8 cellular contexts compared by ENCODE assay signal in genomic region chr14:93892923-93893549, GRCh38. TPM values are rescaled to one million over a fixed set of nuclear protein-coding genes. Genes with fewer than 3 reads are reported as not detected.
DNase-seq lines count a peak whose midpoint lies in the region; ATAC-seq and TF ChIP-seq lines count a peak whose summit lies in the region.

No MANE protein-coding gene starts in this region.

- no peaks in the 10 kb centered on the region for H3K36me3 Mint-ChIP-seq in activated naive CD8-positive, alpha-beta T cell treated with anti-CD3 and anti-CD28 coated beads, Interleukin-2, amount 10 ng/mL, durations not matched to agents 7 days and 5 days

- H2AFZ ChIP-seq in SK-N-SH (ENCODE audit: low read depth): no peak overlapping the region

- TF ChIP-seq POLR2A in uterus (IDR thresholded peaks at IDR 0.05): no peak

- no peak overlapping the region for H3K27ac Mint-ChIP-seq in activated naive CD8-positive, alpha-beta T cell treated with anti-CD3 and anti-CD28 coated beads, Interleukin-2, amount 10 ng/mL, durations not matched to agents 7 days and 5 days

- intact Hi-C loops in cardiac septum (cut with DNase I) (loop anchor here (2.0 to 5.0 kb wide), 2 partner anchors 106 to 236 kb away; partner anchors contain the start of gene PRIMA1), psoas muscle (cut with DNase I) (loop anchor here (2.0 kb wide), 1 partner anchor 238 kb away; no protein-coding TSS in a partner anchor), uterus (cut with DNase I; ENCODE audit: low total_unique reads) (no loop called here)

- H3K4me1 ChIP-seq in SK-N-SH (ENCODE audit: control insufficient read depth in 1 of 2, insufficient read depth in 2 of 2, low read depth in 1 of 2, low read length in 1 of 2): peaks cover 0 to 62% of the 10 kb centered on the region in 2 experiments; a peak in 2 of 4 replicates
- no peaks in the 10 kb centered on the region for H3K4me1 ChIP-seq in psoas muscle
- H3K4me1 ChIP-seq in uterus: no peaks in the 10 kb centered on the region

- H4K20me1 ChIP-seq in SK-N-SH (ENCODE audit: insufficient read depth): no peaks in the 10 kb centered on the region

- H3K27ac ChIP-seq in SK-N-SH (ENCODE audit: low read depth in 2 of 2, low read length in 1 of 2) (peak overlapping the region in 1 of 2 experiments; percentile 99; a peak in 2 of 4 replicates), psoas muscle (no peak overlapping the region), uterus (peak overlapping the region; percentile 25 to 60)

- peak; percentile 75 for TF ChIP-seq RAD21 in SK-N-SH (IDR thresholded peaks at IDR 0.05; ENCODE audit: low read length)

- no peaks in the 10 kb centered on the region for H3K9me2 ChIP-seq in SK-N-SH

- H3K9me3 Mint-ChIP-seq in activated naive CD8-positive, alpha-beta T cell treated with anti-CD3 and anti-CD28 coated beads, Interleukin-2, amount 10 ng/mL, durations not matched to agents 7 days and 5 days: no peaks in the 10 kb centered on the region

- peaks cover 8% of the 10 kb centered on the region for H3K27me3 Mint-ChIP-seq in activated naive CD8-positive, alpha-beta T cell treated with anti-CD3 and anti-CD28 coated beads, Interleukin-2, amount 10 ng/mL, durations not matched to agents 7 days and 5 days

- TF ChIP-seq EP300 in SK-N-SH (IDR thresholded peaks at IDR 0.05; ENCODE audit: borderline replicate concordance in 1 of 2, low read depth in 1 of 2, low read length in 1 of 2): no peak

- no peaks in the 10 kb centered on the region for H3F3A ChIP-seq in SK-N-SH (replicated peaks; ENCODE audit: insufficient read depth)

- TF ChIP-seq CTCF in SK-N-SH (IDR thresholded peaks at IDR 0.05) (peak; percentile 95), psoas muscle (IDR thresholded peaks at IDR 0.05) (peak; percentile 99), uterus (IDR thresholded peaks at IDR 0.05) (peak; percentile 79 to 100 (median 91))

- H3K36me3 ChIP-seq in SK-N-SH (replicated peaks in 1 of 2; ENCODE audit: control insufficient read depth in 1 of 2, insufficient read depth in 2 of 2, low read length in 1 of 2): no peaks in the 10 kb centered on the region
- H3K36me3 ChIP-seq in psoas muscle (ENCODE audit: insufficient read depth in 1 of 2, low read depth in 1 of 2): no peaks in the 10 kb centered on the region
- H3K36me3 ChIP-seq in uterus: no peaks in the 10 kb centered on the region

- WGBS in SK-N-SH (ENCODE audit: low lambda C conversion rate): 23% methylated on average over 8 of the region's 13 CpGs
- WGBS in psoas muscle, 3 donors: 25 to 29% (median 27%) methylated on average over 13 of the region's 13 CpGs

- peak overlapping the region in 1 of 2 experiments; percentile 25; a peak in 2 of 4 replicates for H3K4me3 ChIP-seq in SK-N-SH (ENCODE audit: low read depth in 2 of 2, low read length in 1 of 2)
- no peak overlapping the region for H3K4me3 ChIP-seq in psoas muscle
- H3K4me3 ChIP-seq in uterus: no peak overlapping the region

- CTCF ChIA-PET in SK-N-SH (lab: Yijun Ruan, JAX): interaction anchor here (0.6 to 22.1 kb wide), 36 partner anchors 10 to 245 kb away, joined by 3 to 349 read pairs (median 4); partner anchors contain the start of gene PRIMA1

- ATAC-seq in activated naive CD8-positive, alpha-beta T cell treated with anti-CD3 and anti-CD28 coated beads, Interleukin-2, amount 10 ng/mL, durations not matched to agents 7 days and 5 days (ENCODE audit: low read depth): peak; percentile 85
- ATAC-seq in psoas muscle (peak; percentile 69 to 83 (median 76)), GM21423 (IDR thresholded peaks at IDR 0.05; ENCODE audit: unreplicated experiment) (no peak)

- no peak overlapping the region for H3K4me3 Mint-ChIP-seq in activated naive CD8-positive, alpha-beta T cell treated with anti-CD3 and anti-CD28 coated beads, Interleukin-2, amount 10 ng/mL, durations not matched to agents 7 days and 5 days

- peak; percentile 68 for DNase-seq in Daoy (ENCODE audit: low read depth)
- DNase-seq in HK-2 (ENCODE audit: unreplicated experiment): peak; percentile 72
- peak; percentile 78 for DNase-seq in SK-N-SH
- DNase-seq in activated naive CD8-positive, alpha-beta T cell treated with anti-CD3 and anti-CD28 coated beads, Interleukin-2, amount 10 ng/mL, durations not matched to agents 7 days and 5 days: peak; percentile 83
- DNase-seq in cardiac septum (ENCODE audit: low spot score): peak; percentile 82
- peak; percentile 76 to 82 for DNase-seq in psoas muscle
- DNase-seq in uterus: peak; percentile 80 to 82

- H3K4me2 ChIP-seq in SK-N-SH: no peak overlapping the region

- no peak overlapping the region for H3K9ac ChIP-seq in SK-N-SH

- POLR2A ChIA-PET in SK-N-SH (lab: Yijun Ruan, JAX): interaction anchor here (0.6 to 0.7 kb wide), 2 partner anchors 268 to 670 kb away, joined by 3 read pairs; no protein-coding TSS in a partner anchor
- POLR2A ChIA-PET in activated naive CD8-positive, alpha-beta T cell treated with anti-CD3 and anti-CD28 coated beads, Interleukin-2, amount 10 ng/mL, durations not matched to agents 7 days and 5 days (lab: Charles Lee): no interaction called here

- H3K27me3 ChIP-seq in SK-N-SH (ENCODE audit: insufficient read depth): no peaks in the 10 kb centered on the region; the same call in 1 of the 2 replicates
- H3K27me3 ChIP-seq in psoas muscle (ENCODE audit: insufficient read depth in 3 of 3, low read length in 2 of 3): peaks cover 0 to 1% (median 0%) of the 10 kb centered on the region in 3 donors
- H3K27me3 ChIP-seq in uterus: no peaks in the 10 kb centered on the region

- no peaks in the 10 kb centered on the region for H3K79me2 ChIP-seq in SK-N-SH (ENCODE audit: insufficient read depth)

- H3K9me3 ChIP-seq in SK-N-SH (no peaks in the 10 kb centered on the region), psoas muscle (no peaks in the 10 kb centered on the region), uterus (no peaks in the 10 kb centered on the region)

- no peaks in the 10 kb centered on the region for H3K4me1 Mint-ChIP-seq in activated naive CD8-positive, alpha-beta T cell treated with anti-CD3 and anti-CD28 coated beads, Interleukin-2, amount 10 ng/mL, durations not matched to agents 7 days and 5 days

TF ChIP-seq in SK-N-SH, 30 proteins besides CTCF, POLR2A, EP300 and RAD21:
- TF ChIP-seq USF1 (IDR thresholded peaks at IDR 0.05; ENCODE audit: borderline replicate concordance, low read depth) (no peak), TEAD4 (IDR thresholded peaks at IDR 0.05; ENCODE audit: borderline replicate concordance, insufficient read depth) (no peak), SIN3A (IDR thresholded peaks at IDR 0.05; ENCODE audit: borderline replicate concordance, low read depth, low read length) (no peak), FOXJ3 (CRISPR knock-in tag; IDR thresholded peaks at IDR 0.05) (no peak), GABPA (IDR thresholded peaks at IDR 0.05; ENCODE audit: low read depth) (no peak), ZBTB33 (IDR thresholded peaks at IDR 0.05; ENCODE audit: borderline replicate concordance, low read depth) (no peak), GATA2 (CRISPR knock-in tag; IDR thresholded peaks at IDR 0.05) (no peak), TCF12 (IDR thresholded peaks at IDR 0.05) (no peak), NRF1 (IDR thresholded peaks at IDR 0.05; ENCODE audit: low read depth, low read length) (no peak), RFX5 (IDR thresholded peaks at IDR 0.05; ENCODE audit: low read length) (no peak), ELF1 (IDR thresholded peaks at IDR 0.05) (no peak), RCOR1 (IDR thresholded peaks at IDR 0.05; ENCODE audit: low read length) (peak; percentile 52; the same call in 1 of the 2 replicates), YY1 (IDR thresholded peaks at IDR 0.05; ENCODE audit: low read depth) (no peak), SMC3 (IDR thresholded peaks at IDR 0.05; ENCODE audit: low read depth, low read length) (peak; percentile 85)

RNA-seq across cellular contexts. Expression of gene FAM181A, which starts 34.1 kb away (rescaled TPM):
- total RNA-seq in Daoy (2014; rRNA removed; shearing (Covaris generic)): not detected in 2 replicates
- not detected in 2 replicates for polyA plus RNA-seq in SK-N-SH (2012; rRNA removed)
- not detected in 2 replicates for polyA plus RNA-seq in SK-N-SH (2012; cell fraction: cytosol; rRNA removed)
- not detected in 2 replicates for polyA plus RNA-seq in SK-N-SH (2012; cell fraction: nucleus; rRNA removed)
- total RNA-seq in activated naive CD8-positive, alpha-beta T cell treated with anti-CD3 and anti-CD28 coated beads, Interleukin-2, amount 10 ng/mL, durations not matched to agents 7 days and 5 days: not detected
- not detected for total RNA-seq in cardiac septum
- total RNA-seq in psoas muscle: not detected
- under 1 TPM in 2 of 3 donors, not detected in 1; 0.14 to 0.32 TPM for polyA plus RNA-seq in psoas muscle
- under 1 TPM in 1 of 4 donors, not detected in 3; 0.48 TPM for total RNA-seq in uterus
